ENCODE assay signal across 8 cellular contexts in the genomic region with DNA sequence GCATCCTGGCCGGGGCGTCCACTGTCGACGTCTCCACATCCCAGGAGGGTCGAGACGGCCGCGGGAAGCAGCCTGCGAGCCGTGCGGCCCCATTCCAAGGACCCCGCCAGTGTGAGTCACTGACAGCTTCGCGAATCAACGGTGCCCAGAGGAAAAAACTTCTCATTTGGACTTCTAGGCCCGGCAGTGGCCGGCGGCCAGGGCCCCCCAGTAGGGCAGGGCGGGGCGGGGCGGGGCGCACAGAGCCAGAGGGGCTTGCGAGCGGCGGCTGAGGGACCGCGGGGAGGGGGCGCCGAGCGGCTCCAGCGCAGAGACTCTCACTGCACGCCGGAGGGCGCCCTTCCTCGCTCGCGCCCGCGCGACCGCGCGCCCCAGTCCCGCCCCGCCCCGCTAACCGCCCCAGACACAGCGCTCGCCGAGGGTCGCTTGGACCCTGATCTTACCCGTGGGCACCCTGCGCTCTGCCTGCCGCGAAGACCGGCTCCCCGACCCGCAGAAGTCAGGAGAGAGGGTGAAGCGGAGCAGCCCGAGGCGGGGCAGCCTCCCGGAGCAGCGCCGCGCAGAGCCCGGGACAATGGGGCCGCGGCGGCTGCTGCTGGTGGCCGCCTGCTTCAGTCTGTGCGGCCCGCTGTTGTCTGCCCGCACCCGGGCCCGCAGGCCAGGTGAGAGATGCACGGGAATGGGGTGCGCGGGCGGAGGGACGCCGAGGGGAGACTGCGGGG. TPM values are rescaled to one million over a fixed set of nuclear protein-coding genes. Genes with fewer than 3 reads are reported as not detected.
DNase-seq lines count a peak whose midpoint lies in the region; ATAC-seq and TF ChIP-seq lines count a peak whose summit lies in the region.

A gene (plus strand): TSS at position 393 of the 722 bp plus-strand sequence. CDS start 182 bp downstream, at position 575.

- WGBS in gastroesophageal sphincter (ENCODE audit: low coverage in 1 of 2), 2 donors: 0% methylated on average over 5 of the region's 82 CpGs; no CpG with 5 or more reads in 1 of the 2 donors

- ATAC-seq in GM18520 (IDR thresholded peaks at IDR 0.05; ENCODE audit: unreplicated experiment) (peak; percentile 51), HG03095 (IDR thresholded peaks at IDR 0.05; ENCODE audit: unreplicated experiment) (peak; percentile 58), gastroesophageal sphincter (peak; percentile 71)

- H3K9me3 ChIP-seq in gastroesophageal sphincter: no peaks in the 10 kb centered on the region
- no peaks in the 10 kb centered on the region for H3K9me3 ChIP-seq in neutrophil

- H2AFZ ChIP-seq in ACC112 (ENCODE audit: low read length, unreplicated experiment): peak within 1 kb of the TSS; percentile 82

- H3K4me3 ChIP-seq in ACC112 (ENCODE audit: low read depth, low read length): peak within 1 kb of the TSS; percentile 81
- H3K4me3 ChIP-seq in gastroesophageal sphincter: peak within 1 kb of the TSS; percentile 61 to 74
- peak within 1 kb of the TSS; percentile 71 to 92 for H3K4me3 ChIP-seq in neutrophil (ENCODE audit: low read depth in 1 of 2, low read length in 1 of 2)

- TF ChIP-seq POLR2A in gastroesophageal sphincter (IDR thresholded peaks at IDR 0.05): no peak

- H3K4me1 ChIP-seq in ACC112 (ENCODE audit: control insufficient read depth, insufficient read depth, low read length, unreplicated experiment) (peaks cover 21% of the 10 kb centered on the region), gastroesophageal sphincter (peaks cover 0 to 31% (median 0%) of the 10 kb centered on the region in 3 donors), neutrophil (ENCODE audit: control insufficient read depth in 1 of 2, insufficient read depth in 1 of 2, low read depth in 1 of 2, low read length in 1 of 2) (peaks cover 25% of the 10 kb centered on the region in 2 experiments)

- TF ChIP-seq EP300 in gastroesophageal sphincter (IDR thresholded peaks at IDR 0.05): no peak

- peak; percentile 85 for DNase-seq in RPMI7951 (ENCODE audit: low read depth)
- peak; percentile 53 for DNase-seq in activated gamma-delta T cell treated with Interleukin-2 at 50 U/mL for 16 hours
- DNase-seq in ureter (ENCODE audit: low spot score): no peak

- no peaks in the 10 kb centered on the region for H3K27me3 ChIP-seq in ACC112 (ENCODE audit: insufficient read depth, low read length)
- H3K27me3 ChIP-seq in gastroesophageal sphincter: peaks cover 34% of the 10 kb centered on the region
- peaks cover 60% of the 10 kb centered on the region for H3K27me3 ChIP-seq in neutrophil

- H3K79me2 ChIP-seq in ACC112 (ENCODE audit: control insufficient read depth, insufficient read depth, low read length, unreplicated experiment): peaks cover 25% of the 10 kb centered on the region

- H3K27ac ChIP-seq in ACC112 (ENCODE audit: low read depth, low read length) (0 out of 2 replicates have a peak within 1 kb of the TSS, but pooled peaks have one; percentile 8), gastroesophageal sphincter (peak within 1 kb of the TSS in 3 of 4 donors; percentile 55 to 77 (median 61)), neutrophil (no peak within 1 kb of the TSS)

- H3K36me3 ChIP-seq in ACC112 (ENCODE audit: insufficient read depth, low read length) (no peaks in the 10 kb centered on the region), gastroesophageal sphincter (no peaks in the 10 kb centered on the region), neutrophil (no peaks in the 10 kb centered on the region)

- peak in 2 of 4 experiments; percentile 23 to 64 for TF ChIP-seq CTCF in gastroesophageal sphincter (IDR thresholded peaks at IDR 0.05)
- TF ChIP-seq CTCF in neutrophil (IDR thresholded peaks at IDR 0.05): peak; percentile 32

RNA-seq across cellular contexts. Expression of the gene that starts here (rescaled TPM):
- total RNA-seq in RPMI7951 (2014; rRNA removed; shearing (Covaris generic)): 130 and 137 TPM in 2 replicates
- total RNA-seq in gastroesophageal sphincter (10 to 100 TPM in 3 of 4 donors, 1 to 10 TPM in 1; 7.5 to 20.9 (median 11.3) TPM), ureter (4.7 TPM)
